In the genomic region with DNA sequence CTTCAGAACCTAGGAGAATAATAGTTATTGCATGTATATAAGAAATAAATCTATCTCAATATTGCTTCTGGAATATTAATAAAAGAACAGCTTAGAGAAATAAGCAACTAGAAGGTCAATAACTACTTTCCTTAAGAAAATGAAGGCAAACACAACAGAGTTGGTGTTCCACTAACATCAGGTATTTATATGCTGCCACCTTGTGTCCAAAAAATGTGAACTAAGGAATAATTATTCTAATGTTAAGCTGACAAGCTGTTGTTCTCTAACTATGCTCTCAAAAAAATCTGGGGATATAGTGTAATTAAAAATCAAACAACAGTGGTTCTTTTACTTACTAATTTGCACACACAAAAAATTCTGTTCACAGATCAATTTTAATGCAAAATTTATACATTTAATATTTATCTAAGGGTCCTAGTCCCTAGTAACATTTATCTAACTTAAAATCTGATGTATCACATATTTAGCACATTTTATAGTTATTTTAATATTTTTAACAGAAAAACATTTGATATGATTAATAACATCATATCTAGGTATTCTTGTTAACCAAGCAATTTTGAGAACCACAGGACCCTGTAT, we compare ENCODE assay signal across 9 cellular contexts. TPM values are rescaled to one million over a fixed set of nuclear protein-coding genes. Genes with fewer than 3 reads are reported as not detected.
DNase-seq lines count a peak whose midpoint lies in the region; ATAC-seq and TF ChIP-seq lines count a peak whose summit lies in the region.
"Had no signal": no experiment of that assay in that cellular context is flagged by ENCODE, and none has a peak within 500 bp of the region (broad histone marks: within the 10 kb centered on the region; RNA-seq: fewer than 3 reads in every experiment).

No MANE protein-coding gene starts in this region.

- no peaks in the 10 kb centered on the region for H3K27me3 Mint-ChIP-seq in progenitor cell of endocrine pancreas

- H3K9me3 Mint-ChIP-seq in progenitor cell of endocrine pancreas (ENCODE audit: low read depth), result no peaks in the 10 kb centered on the region

- DNase-seq in D341Med (ENCODE audit: low spot score), result peak; percentile 32
- peak; percentile 51 for DNase-seq in LNCaP clone FGC (ENCODE audit: low read depth)
- peak; percentile 57 for DNase-seq in SKM-1 (lab: John Stamatoyannopoulos, UW; ENCODE audit: unreplicated experiment)
- peak; percentile 72 for DNase-seq in fibroblast of villous mesenchyme (ENCODE audit: low read depth)
- no peak for DNase-seq in progenitor cell of endocrine pancreas (ENCODE audit: low spot score, unreplicated experiment)
- no peak for DNase-seq in 8988T

- no peak overlapping the region for H3K27ac Mint-ChIP-seq in progenitor cell of endocrine pancreas

- ATAC-seq in GM21360 (IDR thresholded peaks at IDR 0.05; ENCODE audit: unreplicated experiment) (peak; percentile 74), esophagus mucosa (no peak)

- H3K4me3 ChIP-seq in LNCaP clone FGC (ENCODE audit: low read depth, low read length), result no peak overlapping the region
- H3K4me3 ChIP-seq in fibroblast of villous mesenchyme (ENCODE audit: low read depth, low read length), result no peak overlapping the region
- H3K4me3 ChIP-seq: skin epidermis had no signal

- H3K4me3 Mint-ChIP-seq in progenitor cell of endocrine pancreas (ENCODE audit: low read depth), result no peak overlapping the region

- TF ChIP-seq CTCF in LNCaP clone FGC (IDR thresholded peaks at IDR 0.05; ENCODE audit: control insufficient read depth, extremely low read depth, insufficient read depth) (peak; percentile 63), fibroblast of villous mesenchyme (IDR thresholded peaks at IDR 0.05; ENCODE audit: insufficient read depth, low read depth, low read length) (peak; percentile 48), progenitor cell of endocrine pancreas (IDR thresholded peaks at IDR 0.05; ENCODE audit: unreplicated experiment) (peak; percentile 70)

- H3K36me3 Mint-ChIP-seq in progenitor cell of endocrine pancreas (ENCODE audit: insufficient read depth), result peaks cover 2% of the 10 kb centered on the region

- peaks cover 3% of the 10 kb centered on the region for H3K4me1 Mint-ChIP-seq in progenitor cell of endocrine pancreas (ENCODE audit: low read depth)

RNA-seq across cellular contexts. Expression of gene UCHL5, which starts 39.6 kb away (rescaled TPM):
- 24.2 and 25.5 TPM in 2 replicates for total RNA-seq in fibroblast of villous mesenchyme
- 25.3 and 28.5 TPM in 2 replicates for total RNA-seq in progenitor cell of endocrine pancreas
- total RNA-seq in esophagus mucosa, result 34.0 TPM

RNA-seq across cellular contexts. Expression of gene RO60, which starts 39.9 kb away (rescaled TPM):
- total RNA-seq in fibroblast of villous mesenchyme, result 194 and 226 TPM in 2 replicates
- total RNA-seq in progenitor cell of endocrine pancreas, result 87.8 and 92.4 TPM in 2 replicates
- total RNA-seq in esophagus mucosa, result 26.1 TPM

Comparison
In these comparisons a context has a peak if more than half of its experiments do, and no peak if none do; other contexts are left out.
1. DNase-seq: peak in D341Med (single experiment), LNCaP clone FGC (single experiment), SKM-1 (single experiment) and fibroblast of villous mesenchyme (single experiment); none in progenitor cell of endocrine pancreas (single experiment) and 8988T (single experiment).
2. Peak in every context shown above with its lines, with median percentiles within 50 percentile points of each other: CTCF ChIP-seq.